ENCODE assay signal across 11 cellular contexts in genomic region chr12:79634957-79635471, GRCh38. TPM values are rescaled to one million over a fixed set of nuclear protein-coding genes. Genes with fewer than 3 reads are reported as not detected.
A peak's percentile ranks its signal among the peaks of the same experiment; 100 is the strongest.
DNase-seq lines count a peak whose midpoint lies in the region; TF ChIP-seq lines count a peak whose summit lies in the region.
"Had no signal": no experiment of that assay in that cellular context is flagged by ENCODE, and none has a peak within 500 bp of the region (broad histone marks: within the 10 kb centered on the region; RNA-seq: fewer than 3 reads in every experiment).

No MANE protein-coding gene starts in this region.

- H3K4me3 Mint-ChIP-seq in activated T-cell treated with anti-CD3 and anti-CD28 coated beads, Interleukin-2, amount 50 U/mL, for 24 hours: no peak overlapping the region
- H3K4me3 Mint-ChIP-seq: CD8-positive, alpha-beta memory T cell had no signal

- WGBS in suprapubic skin: 65% methylated on average over 1 of the region's 1 CpG

- no peak for TF ChIP-seq CTCF in astrocyte of the spinal cord (IDR thresholded peaks at IDR 0.05; ENCODE audit: low read depth, low read length)
- no peak for TF ChIP-seq CTCF in suprapubic skin (IDR thresholded peaks at IDR 0.05)

- in situ Hi-C loops in astrocyte of the spinal cord (cut with HindIII; ENCODE audit: low sequenced_read_pairs): no loop called here

- TF ChIP-seq POLR2A in suprapubic skin (IDR thresholded peaks at IDR 0.05): no peak

- H3K4me1 Mint-ChIP-seq in activated T-cell treated with anti-CD3 and anti-CD28 coated beads, Interleukin-2, amount 50 U/mL, for 24 hours (ENCODE audit: low read depth): no peaks in the 10 kb centered on the region
- H3K4me1 Mint-ChIP-seq: CD8-positive, alpha-beta memory T cell had no signal

- no peak for TF ChIP-seq EP300 in suprapubic skin (IDR thresholded peaks at IDR 0.05)

- H3K9me3 ChIP-seq in HUES48 (ENCODE audit: control insufficient read depth, insufficient read depth, low read length) (no peaks in the 10 kb centered on the region), suprapubic skin (no peaks in the 10 kb centered on the region)

- DNase-seq in astrocyte of the spinal cord (ENCODE audit: low read depth, low spot score) (peak; percentile 54), iPS DF 19.7 (ENCODE audit: low read depth, low spot score) (peak; percentile 20), suprapubic skin (ENCODE audit: low spot score in 2 of 2) (no peak), NCI-H1048 (lab: John Stamatoyannopoulos, UW) (no peak), mesenteric fat pad (ENCODE audit: low spot score) (no peak)
- DNase-seq in activated T-cell treated with anti-CD3 and anti-CD28 coated beads, Interleukin-2, amount 50 U/mL, for 24 hours: no peak
- DNase-seq: amygdala; CD8-positive, alpha-beta memory T cell; head of caudate nucleus; NCI-H2081 treated with DMSO at 0.1 percent for 48 hours had no signal

- no peaks in the 10 kb centered on the region for H3K36me3 ChIP-seq in HUES48 (ENCODE audit: control insufficient read depth, insufficient read depth, low read length)
- no peaks in the 10 kb centered on the region for H3K36me3 ChIP-seq in suprapubic skin

- no peaks in the 10 kb centered on the region for H3K27me3 ChIP-seq in HUES48 (ENCODE audit: control insufficient read depth, insufficient read depth, low read length)
- no peaks in the 10 kb centered on the region for H3K27me3 ChIP-seq in suprapubic skin

- no peak overlapping the region for H3K27ac Mint-ChIP-seq in activated T-cell treated with anti-CD3 and anti-CD28 coated beads, Interleukin-2, amount 50 U/mL, for 24 hours
- H3K27ac Mint-ChIP-seq: CD8-positive, alpha-beta memory T cell had no signal

- H3K36me3 Mint-ChIP-seq in activated T-cell treated with anti-CD3 and anti-CD28 coated beads, Interleukin-2, amount 50 U/mL, for 24 hours (ENCODE audit: low read depth): no peaks in the 10 kb centered on the region
- H3K36me3 Mint-ChIP-seq: CD8-positive, alpha-beta memory T cell had no signal

- H3K27ac ChIP-seq in HUES48 (ENCODE audit: low read depth, low read length) (peak overlapping the region; percentile 67), suprapubic skin (peak overlapping the region; percentile 10)

- H3K9me3 Mint-ChIP-seq in activated T-cell treated with anti-CD3 and anti-CD28 coated beads, Interleukin-2, amount 50 U/mL, for 24 hours: no peaks in the 10 kb centered on the region
- H3K9me3 Mint-ChIP-seq: CD8-positive, alpha-beta memory T cell had no signal

- H3K9ac ChIP-seq in HUES48 (ENCODE audit: low read depth, low read length): no peak overlapping the region

- peaks cover 44% of the 10 kb centered on the region for H3K4me1 ChIP-seq in HUES48 (ENCODE audit: control insufficient read depth, insufficient read depth, low read length)
- H3K4me1 ChIP-seq in suprapubic skin: peaks cover 15% of the 10 kb centered on the region

- H3K27me3 Mint-ChIP-seq in activated T-cell treated with anti-CD3 and anti-CD28 coated beads, Interleukin-2, amount 50 U/mL, for 24 hours: no peaks in the 10 kb centered on the region

- peak overlapping the region; percentile 23; the same call in 1 of the 2 replicates for H3K4me3 ChIP-seq in HUES48 (ENCODE audit: low read depth, low read length)
- no peak overlapping the region for H3K4me3 ChIP-seq in astrocyte of the spinal cord (ENCODE audit: low read depth, low read length)
- H3K4me3 ChIP-seq in suprapubic skin: no peak overlapping the region

RNA-seq across cellular contexts. Expression of gene PAWR, which starts 55.8 kb away (rescaled TPM):
- total RNA-seq in suprapubic skin (100 to 1,000 TPM in 1 of 4 donors, 10 to 100 TPM in 3; 57.5 to 109 (median 63.0) TPM), mesenteric fat pad (25.9 TPM)

Comparison
In these comparisons a context has a peak if more than half of its experiments do, and no peak if none do; other contexts are left out.
1. DNase-seq: peak in astrocyte of the spinal cord (single experiment) and iPS DF 19.7 (single experiment); none in suprapubic skin (0 of 2), NCI-H1048 (single experiment), mesenteric fat pad (single experiment) and activated T-cell treated with anti-CD3 and anti-CD28 coated beads, Interleukin-2, amount 50 U/mL, for 24 hours (single experiment).